Comparison of ENCODE assay signal across 34 cellular contexts in genomic region chr15:34043813-34044212, GRCh38.
"Had no signal": no experiment of that assay in that cellular context is flagged by ENCODE, and none has a peak within 500 bp of the region (broad histone marks: within the 10 kb centered on the region; RNA-seq: fewer than 3 reads in every experiment).

No MANE protein-coding gene starts in this region.

- H3K27me3 ChIP-seq: adrenal gland, breast epithelium, pancreas, suprapubic skin, tibial nerve had no signal

- DNase-seq: activated CD4-positive, alpha-beta T cell treated with anti-CD3 and anti-CD28 coated beads for 1 hour; activated CD8-positive, alpha-beta memory T cell treated with anti-CD3 and anti-CD28 coated beads, Interleukin-2, amount 10 ng/mL, durations not matched to agents 7 days and 5 days; activated CD8-positive, alpha-beta T cell treated with anti-CD3 and anti-CD28 coated beads, Interleukin-2, amount 10 ng/mL, durations not matched to agents 7 days and 5 days; activated naive CD4-positive, alpha-beta T cell; activated naive CD8-positive, alpha-beta T cell treated with anti-CD3 and anti-CD28 coated beads for 36 hours; activated T-cell treated with anti-CD3 and anti-CD28 coated beads, Interleukin-2, amount 50 U/mL, for 48 hours; adrenal gland; aorta; endodermal cell; foreskin fibroblast; hippocampal formation; immature natural killer cell; kidney; left colon; naive B cell; nephron progenitor cell; pancreas; retina; stimulated activated CD4-positive, alpha-beta T cell treated with anti-CD3 and anti-CD28 coated beads, Interleukin-4, amount 100 ng/mL, for 4 hours; stimulated activated CD8-positive, alpha-beta memory T cell treated with anti-CD3 and anti-CD28 coated beads, Interleukin-4, amount 100 ng/mL, for 48 hours; stimulated activated naive B cell treated with anti-CD40 and anti-IgM and Interleukin-4, amounts not matched to agents 10 μg/mL and 1 μg/mL and 100 μg/mL, for 72 hours; T-helper 17 cell; T1000 had no signal

- H3K9me3 ChIP-seq: adrenal gland, breast epithelium, pancreas, prostate gland, suprapubic skin, tibial nerve had no signal

- H3K36me3 ChIP-seq: adrenal gland, breast epithelium, pancreas, prostate gland, suprapubic skin, tibial nerve had no signal

- H3K27me3 Mint-ChIP-seq: activated naive CD8-positive, alpha-beta T cell treated with anti-CD3 and anti-CD28 coated beads for 36 hours; central memory CD8-positive, alpha-beta T cell; dendritic cell treated with granulocyte-macrophage colony-stimulating factor and Interleukin-4, amounts not matched to agents 40 ng/mL and 50 ng/mL, for 4 days; naive B cell; stimulated activated naive B cell treated with anti-CD40 and anti-IgM and Interleukin-4, amounts not matched to agents 10 μg/mL and 1 μg/mL and 100 μg/mL, for 72 hours; T-helper 17 cell had no signal

- H3K36me3 Mint-ChIP-seq: immature natural killer cell, mesothelial cell of epicardium, WTC11 had no signal

- H3K27ac Mint-ChIP-seq: activated CD8-positive, alpha-beta memory T cell treated with anti-CD3 and anti-CD28 coated beads, Interleukin-2, amount 10 ng/mL, durations not matched to agents 7 days and 5 days; activated CD8-positive, alpha-beta T cell treated with anti-CD3 and anti-CD28 coated beads, Interleukin-2, amount 10 ng/mL, durations not matched to agents 7 days and 5 days; activated naive CD8-positive, alpha-beta T cell treated with anti-CD3 and anti-CD28 coated beads for 36 hours; dendritic cell treated with granulocyte-macrophage colony-stimulating factor and Interleukin-4, amounts not matched to agents 40 ng/mL and 50 ng/mL, for 4 days; endodermal cell; mesothelial cell of epicardium; nephron progenitor cell; stimulated activated naive B cell treated with anti-CD40 and anti-IgM and Interleukin-4, amounts not matched to agents 10 μg/mL and 1 μg/mL and 100 μg/mL, for 72 hours; T-helper 17 cell; WTC11 had no signal

- H3K27ac ChIP-seq: adrenal gland, breast epithelium, pancreas, prostate gland, suprapubic skin had no signal

- ATAC-seq: activated CD8-positive, alpha-beta memory T cell treated with anti-CD3 and anti-CD28 coated beads, Interleukin-2, amount 10 ng/mL, durations not matched to agents 7 days and 5 days; activated CD8-positive, alpha-beta T cell treated with anti-CD3 and anti-CD28 coated beads, Interleukin-2, amount 10 ng/mL, durations not matched to agents 7 days and 5 days; esophagus mucosa; left colon; pancreas; sciatic nerve; stimulated activated naive B cell treated with anti-CD40 and anti-IgM and Interleukin-4, amounts not matched to agents 10 μg/mL and 1 μg/mL and 100 μg/mL, for 72 hours; T-helper 17 cell; WTC11 had no signal

- H3K4me1 ChIP-seq: breast epithelium, pancreas, prostate gland had no signal

- H3K4me3 Mint-ChIP-seq: activated CD8-positive, alpha-beta memory T cell treated with anti-CD3 and anti-CD28 coated beads, Interleukin-2, amount 10 ng/mL, durations not matched to agents 7 days and 5 days; activated CD8-positive, alpha-beta T cell treated with anti-CD3 and anti-CD28 coated beads, Interleukin-2, amount 10 ng/mL, durations not matched to agents 7 days and 5 days; activated naive CD8-positive, alpha-beta T cell treated with anti-CD3 and anti-CD28 coated beads for 36 hours; central memory CD8-positive, alpha-beta T cell; dendritic cell treated with granulocyte-macrophage colony-stimulating factor and Interleukin-4, amounts not matched to agents 40 ng/mL and 50 ng/mL, for 4 days; endodermal cell; immature natural killer cell; mesothelial cell of epicardium; naive B cell; nephron progenitor cell; stimulated activated naive B cell treated with anti-CD40 and anti-IgM and Interleukin-4, amounts not matched to agents 10 μg/mL and 1 μg/mL and 100 μg/mL, for 72 hours; T-helper 17 cell; WTC11 had no signal

- H3K4me3 ChIP-seq: adrenal gland, breast epithelium, pancreas, prostate gland, skin epidermis, suprapubic skin, tibial nerve had no signal

- H3K9me3 Mint-ChIP-seq: activated naive CD8-positive, alpha-beta T cell treated with anti-CD3 and anti-CD28 coated beads for 36 hours; central memory CD8-positive, alpha-beta T cell; stimulated activated naive B cell treated with anti-CD40 and anti-IgM and Interleukin-4, amounts not matched to agents 10 μg/mL and 1 μg/mL and 100 μg/mL, for 72 hours had no signal
